Comparison of ENCODE assay signal across 12 cellular contexts in genomic region chr9:113508111-113508749, GRCh38. TPM values are rescaled to one million over a fixed set of nuclear protein-coding genes. Genes with fewer than 3 reads are reported as not detected.
DNase-seq lines count a peak whose midpoint lies in the region; ATAC-seq and TF ChIP-seq lines count a peak whose summit lies in the region.
"Had no signal": no experiment of that assay in that cellular context is flagged by ENCODE, and none has a peak within 500 bp of the region (broad histone marks: within the 10 kb centered on the region; RNA-seq: fewer than 3 reads in every experiment).

No MANE protein-coding gene starts in this region.

- H3K27ac Mint-ChIP-seq in WTC11: no peak overlapping the region
- H3K27ac Mint-ChIP-seq in stimulated activated effector memory CD8-positive, alpha-beta T cell treated with anti-CD3 and anti-CD28 coated beads, Interleukin-12 subunit alpha, Interleukin-12 subunit beta, amount 100 ng/mL, for 72 hours: no peak overlapping the region
- H3K27ac Mint-ChIP-seq: stimulated activated naive B cell treated with anti-CD40 and anti-IgM and Interleukin-4, amounts not matched to agents 10 μg/mL and 1 μg/mL and 100 μg/mL, for 72 hours had no signal

- CTCF ChIA-PET in WTC11 (lab: Charles Lee): interaction anchor here (0.6 to 2.3 kb wide), 16 partner anchors 9 to 150 kb away, joined by 3 to 13 read pairs (median 5); no protein-coding TSS in a partner anchor

- no peaks in the 10 kb centered on the region for H3K9me3 Mint-ChIP-seq in WTC11
- H3K9me3 Mint-ChIP-seq in stimulated activated effector memory CD8-positive, alpha-beta T cell treated with anti-CD3 and anti-CD28 coated beads, Interleukin-12 subunit alpha, Interleukin-12 subunit beta, amount 100 ng/mL, for 72 hours: no peaks in the 10 kb centered on the region
- H3K9me3 Mint-ChIP-seq: stimulated activated naive B cell treated with anti-CD40 and anti-IgM and Interleukin-4, amounts not matched to agents 10 μg/mL and 1 μg/mL and 100 μg/mL, for 72 hours had no signal

- H3K27me3 Mint-ChIP-seq in WTC11 (ENCODE audit: low read depth): no peaks in the 10 kb centered on the region
- H3K27me3 Mint-ChIP-seq: stimulated activated naive B cell treated with anti-CD40 and anti-IgM and Interleukin-4, amounts not matched to agents 10 μg/mL and 1 μg/mL and 100 μg/mL, for 72 hours had no signal

- no peaks in the 10 kb centered on the region for H3K27me3 ChIP-seq in H7 (ENCODE audit: control insufficient read depth, insufficient read depth, low read length)

- TF ChIP-seq CTCF in WTC11 (IDR thresholded peaks at IDR 0.05): peak; percentile 23; the same call in 1 of the 2 replicates

- POLR2A ChIA-PET in WTC11 (lab: Charles Lee): interaction anchor here (0.6 kb wide), 1 partner anchor 54 kb away, joined by 7 read pairs; no protein-coding TSS in a partner anchor

- H3K4me1 Mint-ChIP-seq in WTC11: peaks cover 19% of the 10 kb centered on the region
- H3K4me1 Mint-ChIP-seq in stimulated activated effector memory CD8-positive, alpha-beta T cell treated with anti-CD3 and anti-CD28 coated beads, Interleukin-12 subunit alpha, Interleukin-12 subunit beta, amount 100 ng/mL, for 72 hours: peaks cover 68% of the 10 kb centered on the region

- ATAC-seq in WTC11 (peak; percentile 68), left lobe of liver (peak; percentile 11)
- no peak for ATAC-seq in stimulated activated effector memory CD8-positive, alpha-beta T cell treated with anti-CD3 and anti-CD28 coated beads, Interleukin-12 subunit alpha, Interleukin-12 subunit beta, amount 100 ng/mL, for 72 hours
- ATAC-seq: stimulated activated naive B cell treated with anti-CD40 and anti-IgM and Interleukin-4, amounts not matched to agents 10 μg/mL and 1 μg/mL and 100 μg/mL, for 72 hours had no signal

- H3K36me3 Mint-ChIP-seq in WTC11: no peaks in the 10 kb centered on the region
- peaks cover 20% of the 10 kb centered on the region for H3K36me3 Mint-ChIP-seq in stimulated activated effector memory CD8-positive, alpha-beta T cell treated with anti-CD3 and anti-CD28 coated beads, Interleukin-12 subunit alpha, Interleukin-12 subunit beta, amount 100 ng/mL, for 72 hours

- H3K36me3 ChIP-seq in H7 (replicated peaks; ENCODE audit: control insufficient read depth, insufficient read depth, low read length): no peaks in the 10 kb centered on the region

- H3K4me3 Mint-ChIP-seq in WTC11: no peak overlapping the region
- no peak overlapping the region for H3K4me3 Mint-ChIP-seq in stimulated activated effector memory CD8-positive, alpha-beta T cell treated with anti-CD3 and anti-CD28 coated beads, Interleukin-12 subunit alpha, Interleukin-12 subunit beta, amount 100 ng/mL, for 72 hours
- H3K4me3 Mint-ChIP-seq: stimulated activated naive B cell treated with anti-CD40 and anti-IgM and Interleukin-4, amounts not matched to agents 10 μg/mL and 1 μg/mL and 100 μg/mL, for 72 hours had no signal

- no peak overlapping the region for H3K4me3 ChIP-seq in H7 (ENCODE audit: insufficient read depth, low read depth, low read length)

- DNase-seq in COLO668 (lab: John Stamatoyannopoulos, UW; ENCODE audit: unreplicated experiment): peak; percentile 20
- peak; percentile 79 for DNase-seq in H7
- peak; percentile 70 for DNase-seq in WTC11 (ENCODE audit: low spot score)
- DNase-seq in left lobe of liver (ENCODE audit: low spot score): no peak
- no peak for DNase-seq in SHP77 (lab: John Stamatoyannopoulos, UW)
- DNase-seq in activated CD4-positive, CD25-positive, alpha-beta regulatory T cell treated with anti-CD3 and anti-CD28 coated beads, Interleukin-2, amount 50 U/mL, for 72 hours: no peak
- DNase-seq in activated CD8-positive, alpha-beta memory T cell treated with anti-CD3 and anti-CD28 coated beads, Interleukin-2, amount 50 U/mL, for 48 hours: no peak
- no peak for DNase-seq in stimulated activated effector memory CD8-positive, alpha-beta T cell treated with anti-CD3 and anti-CD28 coated beads, Interleukin-12 subunit alpha, Interleukin-12 subunit beta, amount 100 ng/mL, for 72 hours (ENCODE audit: low spot score in 2 of 2)
- DNase-seq: activated gamma-delta T cell; GOT3; MM.1S; stimulated activated naive B cell treated with anti-CD40 and anti-IgM and Interleukin-4, amounts not matched to agents 10 μg/mL and 1 μg/mL and 100 μg/mL, for 72 hours had no signal

TF ChIP-seq in WTC11, 78 proteins besides CTCF, POLR2A, EP300 and RAD21 (continues in another document):
- no peak for TF ChIP-seq IRF1 (CRISPR knock-in tag; IDR thresholded peaks at IDR 0.05)
- no peak for TF ChIP-seq KAT7 (CRISPR knock-in tag; IDR thresholded peaks at IDR 0.05; ENCODE audit: borderline replicate concordance)
- TF ChIP-seq E2F5 (CRISPR knock-in tag; IDR thresholded peaks at IDR 0.05): no peak
- TF ChIP-seq IRF2 (CRISPR knock-in tag; IDR thresholded peaks at IDR 0.05; ENCODE audit: borderline replicate concordance, low read depth): no peak
- TF ChIP-seq ZBTB43 (CRISPR knock-in tag; IDR thresholded peaks at IDR 0.05): no peak
- TF ChIP-seq GTF2I (CRISPR knock-in tag; conservative IDR thresholded peaks at IDR 0.05): no peak
- no peak for TF ChIP-seq MLX (CRISPR knock-in tag; IDR thresholded peaks at IDR 0.05)
- no peak for TF ChIP-seq MYBL2 (CRISPR knock-in tag; IDR thresholded peaks at IDR 0.05)
- TF ChIP-seq MAX (CRISPR knock-in tag; IDR thresholded peaks at IDR 0.05): no peak
- no peak for TF ChIP-seq FOXP1 (CRISPR knock-in tag; IDR thresholded peaks at IDR 0.05; ENCODE audit: borderline replicate concordance)
- no peak for TF ChIP-seq NFE2L1 (CRISPR knock-in tag; IDR thresholded peaks at IDR 0.05)
- TF ChIP-seq FOXP4 (CRISPR knock-in tag; IDR thresholded peaks at IDR 0.05): no peak
- TF ChIP-seq ZNF512 (CRISPR knock-in tag; IDR thresholded peaks at IDR 0.05; ENCODE audit: borderline replicate concordance): no peak

RNA-seq across cellular contexts. Expression of gene RGS3, which starts 44.7 kb away (rescaled TPM):
- 18.2 and 22.4 TPM in 2 replicates for total RNA-seq in H7 (2014; rRNA removed; shearing (Covaris generic))
- 15.0 to 17.2 TPM (median 16.6 TPM) in 3 replicates for total RNA-seq in WTC11 (2021)
- total RNA-seq in left lobe of liver: 19.5 TPM

Comparison
In these comparisons a context has a peak if more than half of its experiments do, and no peak if none do; other contexts are left out.
1. DNase-seq: peak in COLO668 (single experiment), H7 (single experiment) and WTC11 (single experiment); none in left lobe of liver (single experiment), SHP77 (0 of 2), activated CD4-positive, CD25-positive, alpha-beta regulatory T cell treated with anti-CD3 and anti-CD28 coated beads, Interleukin-2, amount 50 U/mL, for 72 hours (single experiment), activated CD8-positive, alpha-beta memory T cell treated with anti-CD3 and anti-CD28 coated beads, Interleukin-2, amount 50 U/mL, for 48 hours (single experiment) and stimulated activated effector memory CD8-positive, alpha-beta T cell treated with anti-CD3 and anti-CD28 coated beads, Interleukin-12 subunit alpha, Interleukin-12 subunit beta, amount 100 ng/mL, for 72 hours (0 of 2).